Comparison of ENCODE assay signal across 28 cellular contexts in the genomic region with DNA sequence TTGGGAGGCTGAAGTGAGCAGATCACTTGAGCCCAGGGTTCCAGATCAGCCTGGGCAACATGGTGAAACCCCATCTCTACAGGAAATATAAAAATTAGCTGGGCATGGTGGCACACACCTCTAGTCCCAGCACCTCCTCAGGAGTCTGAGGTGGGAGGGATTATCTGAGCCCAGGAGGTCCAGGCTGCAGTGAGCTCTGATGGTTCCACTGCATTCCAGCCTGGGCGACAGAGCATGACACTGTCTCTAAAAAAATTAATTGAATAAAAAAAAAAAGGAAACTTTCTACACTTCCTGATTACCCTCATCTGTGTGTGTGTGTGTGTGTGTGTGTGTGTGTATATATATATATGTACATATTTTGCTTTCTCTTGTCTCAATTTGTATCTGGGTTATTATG.
"Had no signal": no experiment of that assay in that cellular context is flagged by ENCODE, and none has a peak within 500 bp of the region (broad histone marks: within the 10 kb centered on the region; RNA-seq: fewer than 3 reads in every experiment).

No MANE protein-coding gene starts in this region.

- H3K4me1 Mint-ChIP-seq: activated naive CD8-positive, alpha-beta T cell treated with anti-CD3 and anti-CD28 coated beads, Interleukin-2, amount 10 ng/mL, durations not matched to agents 7 days and 5 days; activated T-helper 17 cell treated with anti-CD3 and anti-CD28 coated beads, Interleukin-2, amount 50 U/mL, for 72 hours had no signal

- H3K4me1 ChIP-seq: ascending aorta, breast epithelium, colonic mucosa, esophagus squamous epithelium, gastroesophageal sphincter had no signal

- H3K9me3 Mint-ChIP-seq: activated CD8-positive, alpha-beta T cell treated with anti-CD3 and anti-CD28 coated beads for 36 hours; activated naive CD4-positive, alpha-beta T cell treated with anti-CD3 and anti-CD28 coated beads for 36 hours; activated naive CD4-positive, alpha-beta T cell treated with anti-CD3 and anti-CD28 coated beads, Interleukin-2, amount 50 U/mL, for 72 hours; activated T-cell treated with anti-CD3 and anti-CD28 coated beads, Interleukin-2, amount 50 U/mL, for 4 hours; activated T-helper 17 cell treated with anti-CD3 and anti-CD28 coated beads, Interleukin-2, amount 50 U/mL, for 72 hours; brain; WTC11 had no signal

- DNase-seq: activated CD4-positive, alpha-beta T cell treated with anti-CD3 and anti-CD28 coated beads for 1 hour; activated CD4-positive, alpha-beta T cell treated with anti-CD3 and anti-CD28 coated beads for 48 hours; activated CD4-positive, alpha-beta T cell treated with anti-CD3 and anti-CD28 coated beads, Interleukin-2, amount 50 U/mL, for 1 hour; activated CD4-positive, alpha-beta T cell treated with anti-CD3 and anti-CD28 coated beads, Interleukin-2, amount 50 U/mL, for 48 hours; activated CD8-positive, alpha-beta memory T cell treated with anti-CD3 and anti-CD28 coated beads for 24 hours; activated CD8-positive, alpha-beta T cell treated with anti-CD3 and anti-CD28 coated beads for 36 hours; activated effector memory CD4-positive, alpha-beta T cell treated with Interleukin-2 at 50 U/mL for 16 hours; activated naive CD4-positive, alpha-beta T cell treated with anti-CD3 and anti-CD28 coated beads for 36 hours; activated naive CD8-positive, alpha-beta T cell treated with anti-CD3 and anti-CD28 coated beads, Interleukin-2, amount 10 ng/mL, durations not matched to agents 7 days and 5 days; activated T-cell treated with anti-CD3 and anti-CD28 coated beads, Interleukin-2, amount 50 U/mL, for 4 hours; central memory CD4-positive, alpha-beta T cell; cerebellar nuclear complex; colonic mucosa; effector CD8-positive, alpha-beta T cell; esophagus squamous epithelium; foreskin melanocyte; head of caudate nucleus; T-helper 2 cell had no signal

- H3K9me3 ChIP-seq: ascending aorta, breast epithelium, colonic mucosa, esophagus squamous epithelium, gastroesophageal sphincter had no signal

- H3K4me3 ChIP-seq: ascending aorta, breast epithelium, cardiac muscle cell, colonic mucosa, esophagus squamous epithelium, gastroesophageal sphincter had no signal

- H3K27me3 ChIP-seq: ascending aorta, breast epithelium, cardiac muscle cell, colonic mucosa, esophagus squamous epithelium, gastroesophageal sphincter had no signal

- H3K36me3 ChIP-seq: ascending aorta, breast epithelium, cardiac muscle cell, colonic mucosa, gastroesophageal sphincter had no signal

- H3K36me3 Mint-ChIP-seq: activated naive CD4-positive, alpha-beta T cell treated with anti-CD3 and anti-CD28 coated beads, Interleukin-2, amount 50 U/mL, for 72 hours; WTC11 had no signal

- H3K4me3 Mint-ChIP-seq: activated CD8-positive, alpha-beta T cell treated with anti-CD3 and anti-CD28 coated beads for 36 hours; activated naive CD4-positive, alpha-beta T cell treated with anti-CD3 and anti-CD28 coated beads for 36 hours; activated naive CD8-positive, alpha-beta T cell treated with anti-CD3 and anti-CD28 coated beads, Interleukin-2, amount 10 ng/mL, durations not matched to agents 7 days and 5 days; activated T-cell treated with anti-CD3 and anti-CD28 coated beads, Interleukin-2, amount 50 U/mL, for 4 hours; activated T-helper 17 cell treated with anti-CD3 and anti-CD28 coated beads, Interleukin-2, amount 50 U/mL, for 72 hours; brain; WTC11 had no signal

- H3K27ac ChIP-seq: ascending aorta, breast epithelium, cardiac muscle cell, colonic mucosa, epithelial cell of prostate, esophagus squamous epithelium, gastroesophageal sphincter, VCaP had no signal

- H3K27me3 Mint-ChIP-seq: activated CD8-positive, alpha-beta T cell treated with anti-CD3 and anti-CD28 coated beads for 36 hours; activated naive CD8-positive, alpha-beta T cell treated with anti-CD3 and anti-CD28 coated beads, Interleukin-2, amount 10 ng/mL, durations not matched to agents 7 days and 5 days; activated T-helper 17 cell treated with anti-CD3 and anti-CD28 coated beads, Interleukin-2, amount 50 U/mL, for 72 hours; brain had no signal

- H3K27ac Mint-ChIP-seq: activated CD8-positive, alpha-beta T cell treated with anti-CD3 and anti-CD28 coated beads for 36 hours; activated naive CD4-positive, alpha-beta T cell treated with anti-CD3 and anti-CD28 coated beads for 36 hours; activated naive CD4-positive, alpha-beta T cell treated with anti-CD3 and anti-CD28 coated beads, Interleukin-2, amount 50 U/mL, for 72 hours; activated naive CD8-positive, alpha-beta T cell treated with anti-CD3 and anti-CD28 coated beads, Interleukin-2, amount 10 ng/mL, durations not matched to agents 7 days and 5 days; activated T-helper 17 cell treated with anti-CD3 and anti-CD28 coated beads, Interleukin-2, amount 50 U/mL, for 72 hours; brain; WTC11 had no signal

- ATAC-seq: activated CD8-positive, alpha-beta T cell treated with anti-CD3 and anti-CD28 coated beads for 36 hours; activated naive CD4-positive, alpha-beta T cell treated with anti-CD3 and anti-CD28 coated beads, Interleukin-2, amount 50 U/mL, for 72 hours; activated T-cell treated with anti-CD3 and anti-CD28 coated beads, Interleukin-2, amount 50 U/mL, for 4 hours; activated T-helper 17 cell treated with anti-CD3 and anti-CD28 coated beads, Interleukin-2, amount 50 U/mL, for 72 hours; gastroesophageal sphincter; WTC11 had no signal
